In the genomic region with DNA sequence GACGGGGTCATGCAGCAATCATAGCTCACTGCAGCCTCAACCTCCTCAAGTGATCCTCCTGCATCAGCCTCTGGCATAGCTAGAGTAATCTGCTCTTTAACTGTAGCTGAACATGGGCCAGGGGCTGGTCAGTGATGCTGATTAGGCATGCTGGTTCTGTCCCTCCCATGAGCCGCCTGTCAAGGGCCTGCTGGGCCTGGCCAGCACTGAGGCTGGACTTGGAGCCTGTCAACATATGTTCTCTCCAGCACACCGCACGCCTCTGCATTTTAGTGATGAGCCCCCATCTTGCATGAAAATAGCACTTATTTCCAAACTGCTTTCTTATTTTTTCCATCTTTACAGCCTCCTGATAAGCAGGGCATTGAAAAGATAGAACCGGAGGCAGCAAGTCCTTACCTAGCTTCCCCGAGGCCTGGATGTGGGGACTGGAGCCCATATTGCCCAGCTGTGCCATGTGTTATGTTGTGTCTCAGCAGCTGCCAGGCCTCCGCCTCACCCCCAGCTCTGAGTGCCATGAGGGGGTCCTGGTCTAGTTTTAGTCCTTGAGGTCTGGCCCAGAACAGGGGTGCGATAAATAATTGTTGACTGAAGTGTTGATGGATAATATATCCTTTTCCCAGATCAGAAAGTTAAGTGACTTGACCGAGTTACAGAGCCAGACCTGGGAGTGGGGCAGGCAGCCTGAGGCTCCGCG, we compare ENCODE assay signal across 22 cellular contexts.
"Had no signal": no experiment of that assay in that cellular context is flagged by ENCODE, and none has a peak within 500 bp of the region (broad histone marks: within the 10 kb centered on the region; RNA-seq: fewer than 3 reads in every experiment).

No MANE protein-coding gene starts in this region.

- H3K9me3 Mint-ChIP-seq: activated CD4-positive, alpha-beta T cell treated with anti-CD3 and anti-CD28 coated beads, Interleukin-2, amount 10 ng/mL, durations not matched to agents 24 days and 14 days; activated CD8-positive, alpha-beta T cell treated with anti-CD3 and anti-CD28 coated beads for 36 hours; activated naive CD8-positive, alpha-beta T cell treated with anti-CD3 and anti-CD28 coated beads, Interleukin-2, amount 10 ng/mL, durations not matched to agents 7 days and 5 days; activated T-helper 17 cell treated with anti-CD3 and anti-CD28 coated beads, Interleukin-2, amount 50 U/mL, for 72 hours; central memory CD8-positive, alpha-beta T cell; dendritic cell treated with granulocyte-macrophage colony-stimulating factor and Interleukin-4, amounts not matched to agents 40 ng/mL and 50 ng/mL, for 4 days; memory B cell; naive B cell had no signal

- H3K4me2 ChIP-seq: hepatocyte had no signal

- H3K9me3 ChIP-seq: esophagus squamous epithelium, neutrophil, tibial artery, uterus had no signal

- ATAC-seq: activated CD8-positive, alpha-beta T cell treated with anti-CD3 and anti-CD28 coated beads for 36 hours; activated T-helper 17 cell treated with anti-CD3 and anti-CD28 coated beads, Interleukin-2, amount 50 U/mL, for 72 hours; left lobe of liver had no signal

- H3K4me3 ChIP-seq: esophagus squamous epithelium, hepatocyte, tibial artery, uterus had no signal

- H3K27ac ChIP-seq: brain microvascular endothelial cell, esophagus squamous epithelium, hepatocyte, neutrophil, parathyroid adenoma, tibial artery, uterus had no signal

- H2AFZ ChIP-seq: hepatocyte, parathyroid adenoma had no signal

- H3K4me1 ChIP-seq: esophagus squamous epithelium, parathyroid adenoma, tibial artery had no signal

- H3K27ac Mint-ChIP-seq: activated CD4-positive, alpha-beta T cell treated with anti-CD3 and anti-CD28 coated beads, Interleukin-2, amount 10 ng/mL, durations not matched to agents 24 days and 14 days; activated CD8-positive, alpha-beta T cell treated with anti-CD3 and anti-CD28 coated beads for 36 hours; activated naive CD8-positive, alpha-beta T cell treated with anti-CD3 and anti-CD28 coated beads, Interleukin-2, amount 10 ng/mL, durations not matched to agents 7 days and 5 days; activated T-helper 17 cell treated with anti-CD3 and anti-CD28 coated beads, Interleukin-2, amount 50 U/mL, for 72 hours; dendritic cell treated with granulocyte-macrophage colony-stimulating factor and Interleukin-4, amounts not matched to agents 40 ng/mL and 50 ng/mL, for 4 days; memory B cell had no signal

- H3K36me3 ChIP-seq: brain microvascular endothelial cell, esophagus squamous epithelium, neutrophil, tibial artery, uterus had no signal

- H3K36me3 Mint-ChIP-seq: activated naive CD8-positive, alpha-beta T cell treated with anti-CD3 and anti-CD28 coated beads, Interleukin-2, amount 10 ng/mL, durations not matched to agents 7 days and 5 days; memory B cell; naive B cell had no signal

- H3K9ac ChIP-seq: parathyroid adenoma had no signal

- H3K4me1 Mint-ChIP-seq: activated CD4-positive, alpha-beta T cell treated with anti-CD3 and anti-CD28 coated beads, Interleukin-2, amount 10 ng/mL, durations not matched to agents 24 days and 14 days; activated naive CD8-positive, alpha-beta T cell treated with anti-CD3 and anti-CD28 coated beads, Interleukin-2, amount 10 ng/mL, durations not matched to agents 7 days and 5 days; activated T-helper 17 cell treated with anti-CD3 and anti-CD28 coated beads, Interleukin-2, amount 50 U/mL, for 72 hours; central memory CD8-positive, alpha-beta T cell; memory B cell; naive B cell had no signal

- H3K27me3 ChIP-seq: brain microvascular endothelial cell, esophagus squamous epithelium, hepatocyte, neutrophil, uterus had no signal

- H3K27me3 Mint-ChIP-seq: activated CD8-positive, alpha-beta T cell treated with anti-CD3 and anti-CD28 coated beads for 36 hours; activated T-helper 17 cell treated with anti-CD3 and anti-CD28 coated beads, Interleukin-2, amount 50 U/mL, for 72 hours; central memory CD8-positive, alpha-beta T cell; memory B cell had no signal

- H3K4me3 Mint-ChIP-seq: activated CD4-positive, alpha-beta T cell treated with anti-CD3 and anti-CD28 coated beads, Interleukin-2, amount 10 ng/mL, durations not matched to agents 24 days and 14 days; activated CD8-positive, alpha-beta T cell treated with anti-CD3 and anti-CD28 coated beads for 36 hours; activated naive CD8-positive, alpha-beta T cell treated with anti-CD3 and anti-CD28 coated beads, Interleukin-2, amount 10 ng/mL, durations not matched to agents 7 days and 5 days; activated T-helper 17 cell treated with anti-CD3 and anti-CD28 coated beads, Interleukin-2, amount 50 U/mL, for 72 hours; central memory CD8-positive, alpha-beta T cell; dendritic cell treated with granulocyte-macrophage colony-stimulating factor and Interleukin-4, amounts not matched to agents 40 ng/mL and 50 ng/mL, for 4 days; memory B cell; naive B cell had no signal

- DNase-seq: activated CD4-positive, alpha-beta T cell treated with anti-CD3 and anti-CD28 coated beads, Interleukin-2, amount 10 ng/mL, durations not matched to agents 24 days and 14 days; activated CD8-positive, alpha-beta T cell treated with anti-CD3 and anti-CD28 coated beads for 36 hours; activated naive CD4-positive, alpha-beta T cell treated with Interleukin-2 at 50 U/mL for 16 hours; activated naive CD8-positive, alpha-beta T cell treated with anti-CD3 and anti-CD28 coated beads, Interleukin-2, amount 10 ng/mL, durations not matched to agents 7 days and 5 days; activated T-cell treated with anti-CD3 and anti-CD28 coated beads, Interleukin-2, amount 50 U/mL, for 1 hour; brain microvascular endothelial cell; effector memory CD4-positive, alpha-beta T cell; esophagus squamous epithelium; naive B cell; stimulated activated CD4-positive, alpha-beta T cell treated with anti-CD3 and anti-CD28 coated beads, Interleukin-2, amount 100 ng/mL, for 24 hours; stimulated activated naive CD4-positive, alpha-beta T cell treated with Interleukin-2 at 50 U/mL for 16 hours; T1000; tibial artery; uterus had no signal

- H3K79me2 ChIP-seq: hepatocyte, parathyroid adenoma had no signal
